15 cellular contexts compared by ENCODE assay signal in genomic region chr14:68856572-68856971, GRCh38.
"Had no signal": no experiment of that assay in that cellular context is flagged by ENCODE, and none has a peak within 500 bp of the region (broad histone marks: within the 10 kb centered on the region; RNA-seq: fewer than 3 reads in every experiment).

No MANE protein-coding gene starts in this region.

- H3K36me3 ChIP-seq: adrenal gland, esophagus squamous epithelium, left ventricle myocardium inferior, thyroid gland had no signal

- DNase-seq: activated CD4-positive, alpha-beta T cell treated with anti-CD3 and anti-CD28 coated beads, Interleukin-2, amount 50 U/mL, for 4 hours; activated CD4-positive, CD25-positive, alpha-beta regulatory T cell treated with anti-CD3 and anti-CD28 coated beads, Interleukin-2, amount 50 U/mL, for 72 hours; activated effector memory CD4-positive, alpha-beta T cell treated with Interleukin-2 at 50 U/mL for 16 hours; activated naive CD4-positive, alpha-beta T cell treated with anti-CD3 and anti-CD28 coated beads, Interleukin-2, amount 50 U/mL, for 16 hours; activated T-cell treated with anti-CD3 and anti-CD28 coated beads, Interleukin-2, amount 50 U/mL, for 24 hours; adrenal gland; dorsolateral prefrontal cortex; esophagus squamous epithelium; hippocampal formation; left ventricle myocardium inferior; nephron progenitor cell; psoas muscle; stimulated activated CD4-positive, alpha-beta T cell treated with anti-CD3 and anti-CD28 coated beads, Interleukin-2, amount 100 ng/mL, for 24 hours; thyroid gland had no signal

- H3K4me3 ChIP-seq: adrenal gland, dorsolateral prefrontal cortex, esophagus squamous epithelium, left ventricle myocardium inferior, psoas muscle, SK-N-MC, thyroid gland had no signal

- H3K4me1 ChIP-seq: adrenal gland, esophagus squamous epithelium, left ventricle myocardium inferior, psoas muscle, thyroid gland had no signal

- H3K27ac ChIP-seq: adrenal gland, dorsolateral prefrontal cortex, esophagus squamous epithelium, left ventricle myocardium inferior, psoas muscle, SK-N-MC, thyroid gland had no signal

- H3K9me3 ChIP-seq: adrenal gland, psoas muscle, thyroid gland had no signal

- H3K27me3 ChIP-seq: adrenal gland, dorsolateral prefrontal cortex, esophagus squamous epithelium, thyroid gland had no signal
